Comparison of ENCODE assay signal across 1 cellular context in genomic region chr10:49500420-49500819, GRCh38.
TF ChIP-seq lines count a peak whose summit lies in the region.

No MANE protein-coding gene starts in this region.

TF ChIP-seq in WTC11, 78 proteins besides CTCF, POLR2A, EP300 and RAD21 (continued from another document):
- TF ChIP-seq ZSCAN18 (CRISPR knock-in tag; IDR thresholded peaks at IDR 0.05), result no peak
- no peak for TF ChIP-seq NR2C2 (CRISPR knock-in tag; IDR thresholded peaks at IDR 0.05)
- no peak for TF ChIP-seq ZNF423 (CRISPR knock-in tag; IDR thresholded peaks at IDR 0.05)
- no peak for TF ChIP-seq ATF2 (CRISPR knock-in tag; IDR thresholded peaks at IDR 0.05; ENCODE audit: borderline replicate concordance, low read depth)
- TF ChIP-seq ZNF425 (CRISPR knock-in tag; conservative IDR thresholded peaks at IDR 0.05), result no peak
- TF ChIP-seq PRDM15 (CRISPR knock-in tag; IDR thresholded peaks at IDR 0.05), result no peak
TF ChIP-seq in WTC11: peak in this region for 0.
